1 cellular context compared by ENCODE assay signal in the genomic region with DNA sequence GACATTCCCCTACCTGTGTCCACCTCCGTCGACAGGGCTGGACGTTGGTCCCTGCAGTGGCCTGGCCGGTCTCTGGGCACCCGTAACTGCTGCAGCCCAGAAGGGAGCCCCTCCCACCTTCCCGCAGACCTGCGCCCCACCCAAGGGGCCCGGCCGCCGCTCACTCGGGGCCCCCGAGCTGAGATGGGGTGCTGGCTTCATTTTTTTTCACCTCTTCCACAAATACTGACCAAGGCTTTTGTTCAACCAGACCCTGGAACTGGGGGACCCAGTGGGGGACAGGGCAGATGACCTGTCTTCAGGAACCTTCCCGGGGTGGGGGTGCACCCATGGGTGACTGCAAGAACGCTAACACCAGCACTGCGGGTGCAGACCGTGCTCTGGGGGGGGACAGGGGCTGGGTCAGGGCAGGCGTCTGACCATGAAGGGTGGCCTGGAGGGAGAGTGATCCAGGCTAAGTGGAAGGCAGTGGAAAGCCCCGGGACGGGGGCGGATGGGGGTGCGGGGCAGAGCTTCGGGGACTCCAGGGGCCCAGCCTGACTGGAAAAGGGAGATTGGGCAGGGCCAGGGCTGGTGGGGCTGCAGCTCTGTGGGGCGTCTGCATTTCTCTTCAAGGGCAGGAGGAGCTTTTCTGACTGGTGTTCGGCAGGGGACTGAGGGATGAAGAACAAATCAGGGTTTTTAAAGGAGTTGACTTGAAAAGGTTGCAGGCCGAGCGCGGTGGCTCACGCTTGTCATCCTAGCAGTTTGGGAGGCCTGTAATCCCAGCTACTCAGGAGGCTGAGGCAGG.
TF ChIP-seq lines count a peak whose summit lies in the region.

No MANE protein-coding gene starts in this region.

TF ChIP-seq in A549, 52 proteins besides CTCF, POLR2A, EP300 and RAD21 (continued from another document):
- TF ChIP-seq, protein P1, sequence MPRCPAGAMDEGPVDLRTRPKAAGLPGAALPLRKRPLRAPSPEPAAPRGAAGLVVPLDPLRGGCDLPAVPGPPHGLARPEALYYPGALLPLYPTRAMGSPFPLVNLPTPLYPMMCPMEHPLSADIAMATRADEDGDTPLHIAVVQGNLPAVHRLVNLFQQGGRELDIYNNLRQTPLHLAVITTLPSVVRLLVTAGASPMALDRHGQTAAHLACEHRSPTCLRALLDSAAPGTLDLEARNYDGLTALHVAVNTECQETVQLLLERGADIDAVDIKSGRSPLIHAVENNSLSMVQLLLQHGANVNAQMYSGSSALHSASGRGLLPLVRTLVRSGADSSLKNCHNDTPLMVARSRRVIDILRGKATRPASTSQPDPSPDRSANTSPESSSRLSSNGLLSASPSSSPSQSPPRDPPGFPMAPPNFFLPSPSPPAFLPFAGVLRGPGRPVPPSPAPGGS (IDR thresholded peaks at IDR 0.05): no peak
- TF ChIP-seq SMC3 (IDR thresholded peaks at IDR 0.05): no peak
- TF ChIP-seq KDM5A (IDR thresholded peaks at IDR 0.05): no peak
- no peak for TF ChIP-seq NFE2L2 (conservative IDR thresholded peaks at IDR 0.05; ENCODE audit: low read length)
- TF ChIP-seq, protein P2, sequence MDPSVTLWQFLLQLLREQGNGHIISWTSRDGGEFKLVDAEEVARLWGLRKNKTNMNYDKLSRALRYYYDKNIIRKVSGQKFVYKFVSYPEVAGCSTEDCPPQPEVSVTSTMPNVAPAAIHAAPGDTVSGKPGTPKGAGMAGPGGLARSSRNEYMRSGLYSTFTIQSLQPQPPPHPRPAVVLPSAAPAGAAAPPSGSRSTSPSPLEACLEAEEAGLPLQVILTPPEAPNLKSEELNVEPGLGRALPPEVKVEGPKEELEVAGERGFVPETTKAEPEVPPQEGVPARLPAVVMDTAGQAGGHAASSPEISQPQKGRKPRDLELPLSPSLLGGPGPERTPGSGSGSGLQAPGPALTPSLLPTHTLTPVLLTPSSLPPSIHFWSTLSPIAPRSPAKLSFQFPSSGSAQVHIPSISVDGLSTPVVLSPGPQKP (IDR thresholded peaks at IDR 0.05; ENCODE audit: low read depth, low read length): no peak
- TF ChIP-seq NPAS2 (CRISPR knock-in tag; IDR thresholded peaks at IDR 0.05; ENCODE audit: borderline replicate concordance): no peak
- TF ChIP-seq ZSCAN20 (CRISPR knock-in tag; IDR thresholded peaks at IDR 0.05): no peak
- no peak for TF ChIP-seq HEYL (CRISPR knock-in tag; IDR thresholded peaks at IDR 0.05)
- TF ChIP-seq JUN (IDR thresholded peaks at IDR 0.05): peak in 1 of 2 experiments; percentile 74; a peak in 3 of 5 replicates
- TF ChIP-seq RFX5 (IDR thresholded peaks at IDR 0.05): no peak
- TF ChIP-seq, protein P3, sequence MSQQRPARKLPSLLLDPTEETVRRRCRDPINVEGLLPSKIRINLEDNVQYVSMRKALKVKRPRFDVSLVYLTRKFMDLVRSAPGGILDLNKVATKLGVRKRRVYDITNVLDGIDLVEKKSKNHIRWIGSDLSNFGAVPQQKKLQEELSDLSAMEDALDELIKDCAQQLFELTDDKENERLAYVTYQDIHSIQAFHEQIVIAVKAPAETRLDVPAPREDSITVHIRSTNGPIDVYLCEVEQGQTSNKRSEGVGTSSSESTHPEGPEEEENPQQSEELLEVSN (IDR thresholded peaks at IDR 0.05; ENCODE audit: borderline replicate concordance, low read depth): 0 out of 2 replicates have a peak, but pooled peaks have one; percentile 27
- TF ChIP-seq, protein P4, sequence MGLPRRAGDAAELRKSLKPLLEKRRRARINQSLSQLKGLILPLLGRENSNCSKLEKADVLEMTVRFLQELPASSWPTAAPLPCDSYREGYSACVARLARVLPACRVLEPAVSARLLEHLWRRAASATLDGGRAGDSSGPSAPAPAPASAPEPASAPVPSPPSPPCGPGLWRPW (IDR thresholded peaks at IDR 0.05): no peak
- TF ChIP-seq HOXA7 (CRISPR knock-in tag; IDR thresholded peaks at IDR 0.05): peak; percentile 92
- TF ChIP-seq CHD4 (IDR thresholded peaks at IDR 0.05; ENCODE audit: borderline replicate concordance): no peak
- TF ChIP-seq KDM1A (IDR thresholded peaks at IDR 0.05; ENCODE audit: low read depth): no peak
- TF ChIP-seq ZC3H11A (IDR thresholded peaks at IDR 0.05): no peak
- TF ChIP-seq CHD2 (IDR thresholded peaks at IDR 0.05; ENCODE audit: low read length, partially characterized antibody): peak; percentile 37
- TF ChIP-seq RARB (CRISPR knock-in tag; IDR thresholded peaks at IDR 0.05): peak; percentile 18; the same call in 1 of the 2 replicates
- no peak for TF ChIP-seq FOSL2 (IDR thresholded peaks at IDR 0.05)
- no peak for TF ChIP-seq FOSL2 (CRISPR knock-in tag; IDR thresholded peaks at IDR 0.05)
- no peak for TF ChIP-seq EHMT2 (IDR thresholded peaks at IDR 0.05; ENCODE audit: low read depth)
- TF ChIP-seq FOSB (CRISPR knock-in tag; IDR thresholded peaks at IDR 0.05): peak; percentile 89; the same call in 1 of the 2 replicates
- TF ChIP-seq SREBF2 (IDR thresholded peaks at IDR 0.05): no peak
- TF ChIP-seq FOXS1 (CRISPR knock-in tag; IDR thresholded peaks at IDR 0.05): no peak
- TF ChIP-seq, protein P5, sequence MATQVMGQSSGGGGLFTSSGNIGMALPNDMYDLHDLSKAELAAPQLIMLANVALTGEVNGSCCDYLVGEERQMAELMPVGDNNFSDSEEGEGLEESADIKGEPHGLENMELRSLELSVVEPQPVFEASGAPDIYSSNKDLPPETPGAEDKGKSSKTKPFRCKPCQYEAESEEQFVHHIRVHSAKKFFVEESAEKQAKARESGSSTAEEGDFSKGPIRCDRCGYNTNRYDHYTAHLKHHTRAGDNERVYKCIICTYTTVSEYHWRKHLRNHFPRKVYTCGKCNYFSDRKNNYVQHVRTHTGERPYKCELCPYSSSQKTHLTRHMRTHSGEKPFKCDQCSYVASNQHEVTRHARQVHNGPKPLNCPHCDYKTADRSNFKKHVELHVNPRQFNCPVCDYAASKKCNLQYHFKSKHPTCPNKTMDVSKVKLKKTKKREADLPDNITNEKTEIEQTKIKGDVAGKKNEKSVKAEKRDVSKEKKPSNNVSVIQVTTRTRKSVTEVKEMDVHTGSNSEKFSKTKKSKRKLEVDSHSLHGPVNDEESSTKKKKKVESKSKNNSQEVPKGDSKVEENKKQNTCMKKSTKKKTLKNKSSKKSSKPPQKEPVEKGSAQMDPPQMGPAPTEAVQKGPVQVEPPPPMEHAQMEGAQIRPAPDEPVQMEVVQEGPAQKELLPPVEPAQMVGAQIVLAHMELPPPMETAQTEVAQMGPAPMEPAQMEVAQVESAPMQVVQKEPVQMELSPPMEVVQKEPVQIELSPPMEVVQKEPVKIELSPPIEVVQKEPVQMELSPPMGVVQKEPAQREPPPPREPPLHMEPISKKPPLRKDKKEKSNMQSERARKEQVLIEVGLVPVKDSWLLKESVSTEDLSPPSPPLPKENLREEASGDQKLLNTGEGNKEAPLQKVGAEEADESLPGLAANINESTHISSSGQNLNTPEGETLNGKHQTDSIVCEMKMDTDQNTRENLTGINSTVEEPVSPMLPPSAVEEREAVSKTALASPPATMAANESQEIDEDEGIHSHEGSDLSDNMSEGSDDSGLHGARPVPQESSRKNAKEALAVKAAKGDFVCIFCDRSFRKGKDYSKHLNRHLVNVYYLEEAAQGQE (IDR thresholded peaks at IDR 0.05): no peak
- TF ChIP-seq GATA3 (IDR thresholded peaks at IDR 0.05; ENCODE audit: borderline replicate concordance): 0 out of 2 replicates have a peak, but pooled peaks have one; percentile 13
- no peak for TF ChIP-seq MYC (IDR thresholded peaks at IDR 0.05; ENCODE audit: borderline replicate concordance, low read length)
- TF ChIP-seq JUNB (IDR thresholded peaks at IDR 0.05): no peak
- TF ChIP-seq MAZ (IDR thresholded peaks at IDR 0.05; ENCODE audit: borderline replicate concordance, low read depth, low read length): no peak
- TF ChIP-seq, protein P6, sequence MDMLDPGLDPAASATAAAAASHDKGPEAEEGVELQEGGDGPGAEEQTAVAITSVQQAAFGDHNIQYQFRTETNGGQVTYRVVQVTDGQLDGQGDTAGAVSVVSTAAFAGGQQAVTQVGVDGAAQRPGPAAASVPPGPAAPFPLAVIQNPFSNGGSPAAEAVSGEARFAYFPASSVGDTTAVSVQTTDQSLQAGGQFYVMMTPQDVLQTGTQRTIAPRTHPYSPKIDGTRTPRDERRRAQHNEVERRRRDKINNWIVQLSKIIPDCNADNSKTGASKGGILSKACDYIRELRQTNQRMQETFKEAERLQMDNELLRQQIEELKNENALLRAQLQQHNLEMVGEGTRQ (IDR thresholded peaks at IDR 0.05): no peak
- no peak for TF ChIP-seq CBX8 (IDR thresholded peaks at IDR 0.05)
- TF ChIP-seq TFCP2L1 (CRISPR knock-in tag; IDR thresholded peaks at IDR 0.05): peak; percentile 17; the same call in 1 of the 2 replicates
- TF ChIP-seq ZNF302 (CRISPR knock-in tag; IDR thresholded peaks at IDR 0.05): no peak
- TF ChIP-seq RCOR1 (IDR thresholded peaks at IDR 0.05; ENCODE audit: low read depth, low read length): no peak
- TF ChIP-seq HOXB13 (CRISPR knock-in tag; IDR thresholded peaks at IDR 0.05; ENCODE audit: low read depth): no peak
- peak; percentile 87; the same call in 1 of the 2 replicates for TF ChIP-seq POLR2AphosphoS2 (conservative IDR thresholded peaks at IDR 0.05; ENCODE audit: low read length)
- TF ChIP-seq, protein P7, sequence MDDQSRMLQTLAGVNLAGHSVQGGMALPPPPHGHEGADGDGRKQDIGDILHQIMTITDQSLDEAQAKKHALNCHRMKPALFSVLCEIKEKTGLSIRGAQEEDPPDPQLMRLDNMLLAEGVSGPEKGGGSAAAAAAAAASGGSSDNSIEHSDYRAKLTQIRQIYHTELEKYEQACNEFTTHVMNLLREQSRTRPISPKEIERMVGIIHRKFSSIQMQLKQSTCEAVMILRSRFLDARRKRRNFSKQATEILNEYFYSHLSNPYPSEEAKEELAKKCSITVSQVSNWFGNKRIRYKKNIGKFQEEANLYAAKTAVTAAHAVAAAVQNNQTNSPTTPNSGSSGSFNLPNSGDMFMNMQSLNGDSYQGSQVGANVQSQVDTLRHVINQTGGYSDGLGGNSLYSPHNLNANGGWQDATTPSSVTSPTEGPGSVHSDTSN (IDR thresholded peaks at IDR 0.05): peak; percentile 78
- TF ChIP-seq CBX2 (IDR thresholded peaks at IDR 0.05; ENCODE audit: borderline replicate concordance, low read depth): no peak
- no peak for TF ChIP-seq NR3C1 (IDR thresholded peaks at IDR 0.05)
- TF ChIP-seq, protein P8, sequence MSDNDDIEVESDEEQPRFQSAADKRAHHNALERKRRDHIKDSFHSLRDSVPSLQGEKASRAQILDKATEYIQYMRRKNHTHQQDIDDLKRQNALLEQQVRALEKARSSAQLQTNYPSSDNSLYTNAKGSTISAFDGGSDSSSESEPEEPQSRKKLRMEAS (IDR thresholded peaks at IDR 0.05): peak; percentile 34; the same call in 1 of the 2 replicates
- TF ChIP-seq EHF (CRISPR knock-in tag; IDR thresholded peaks at IDR 0.05): no peak
- TF ChIP-seq, protein P9, sequence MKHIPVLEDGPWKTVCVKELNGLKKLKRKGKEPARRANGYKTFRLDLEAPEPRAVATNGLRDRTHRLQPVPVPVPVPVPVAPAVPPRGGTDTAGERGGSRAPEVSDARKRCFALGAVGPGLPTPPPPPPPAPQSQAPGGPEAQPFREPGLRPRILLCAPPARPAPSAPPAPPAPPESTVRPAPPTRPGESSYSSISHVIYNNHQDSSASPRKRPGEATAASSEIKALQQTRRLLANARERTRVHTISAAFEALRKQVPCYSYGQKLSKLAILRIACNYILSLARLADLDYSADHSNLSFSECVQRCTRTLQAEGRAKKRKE (CRISPR knock-in tag; IDR thresholded peaks at IDR 0.05; ENCODE audit: low read depth): 0 out of 2 replicates have a peak, but pooled peaks have one; percentile 18
- TF ChIP-seq ESRRA (IDR thresholded peaks at IDR 0.05; ENCODE audit: borderline replicate concordance, low read length): peak; percentile 49; the same call in 1 of the 2 replicates
- peak; percentile 92 for TF ChIP-seq TP53 (CRISPR knock-in tag; IDR thresholded peaks at IDR 0.05)
- TF ChIP-seq HOXB5 (CRISPR knock-in tag; IDR thresholded peaks at IDR 0.05): no peak
- no peak for TF ChIP-seq CEBPB (IDR thresholded peaks at IDR 0.05)
- no peak for TF ChIP-seq RNF2 (IDR thresholded peaks at IDR 0.05; ENCODE audit: borderline replicate concordance, low read depth)
